26 cellular contexts compared by ENCODE assay signal in the genomic region with DNA sequence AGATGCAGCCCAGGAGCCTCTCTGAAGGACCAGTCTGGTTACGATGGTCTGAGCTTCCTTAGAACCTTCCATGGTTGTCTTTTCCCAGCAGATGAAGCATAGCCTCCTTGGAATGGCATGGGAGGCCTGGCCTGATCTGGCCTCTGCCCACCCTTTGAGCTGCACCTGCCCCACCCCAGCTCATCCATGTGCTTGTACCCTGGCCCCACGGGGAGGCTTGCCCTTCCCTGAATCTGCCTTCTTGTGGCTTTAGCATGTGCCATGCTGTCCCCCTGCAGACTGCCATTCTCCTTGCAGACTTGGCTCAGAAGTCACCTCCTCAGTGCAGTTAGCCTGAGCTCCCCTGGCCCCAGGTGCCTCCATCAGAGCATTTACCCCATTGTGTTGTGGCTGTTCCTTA.
"Had no signal": no experiment of that assay in that cellular context is flagged by ENCODE, and none has a peak within 500 bp of the region (broad histone marks: within the 10 kb centered on the region; RNA-seq: fewer than 3 reads in every experiment).

No MANE protein-coding gene starts in this region.

- FAIRE-seq: astrocyte, endometrium, frontal cortex had no signal

- H3K27ac ChIP-seq: brain microvascular endothelial cell, colonic mucosa, WERI-Rb-1 had no signal

- H3K4me1 ChIP-seq: colonic mucosa had no signal

- H3K27ac Mint-ChIP-seq: activated B cell treated with CpG ODN at 0.5 μM for 24 hours; activated CD8-positive, alpha-beta T cell treated with anti-CD3 and anti-CD28 coated beads for 36 hours; activated naive CD8-positive, alpha-beta T cell; activated T-helper 17 cell treated with anti-CD3 and anti-CD28 coated beads, Interleukin-2, amount 50 U/mL, for 72 hours had no signal

- H3K9me3 ChIP-seq: colonic mucosa had no signal

- H3K4me3 Mint-ChIP-seq: activated B cell treated with CpG ODN at 0.5 μM for 24 hours; activated CD8-positive, alpha-beta T cell treated with anti-CD3 and anti-CD28 coated beads for 36 hours; activated naive CD8-positive, alpha-beta T cell; activated T-cell treated with anti-CD3 and anti-CD28 coated beads, Interleukin-2, amount 50 U/mL, for 4 hours; activated T-helper 17 cell treated with anti-CD3 and anti-CD28 coated beads, Interleukin-2, amount 50 U/mL, for 72 hours had no signal

- H3K36me3 ChIP-seq: brain microvascular endothelial cell, colonic mucosa had no signal

- H3K27me3 ChIP-seq: brain microvascular endothelial cell, colonic mucosa had no signal

- H3K4me3 ChIP-seq: colonic mucosa had no signal

- H3K4me1 Mint-ChIP-seq: activated B cell treated with CpG ODN at 0.5 μM for 24 hours; activated T-helper 17 cell treated with anti-CD3 and anti-CD28 coated beads, Interleukin-2, amount 50 U/mL, for 72 hours had no signal

- DNase-seq: activated B cell treated with CpG ODN at 0.5 μM for 24 hours; activated CD4-positive, alpha-beta T cell treated with anti-CD3 and anti-CD28 coated beads for 48 hours; activated CD4-positive, alpha-beta T cell treated with anti-CD3 and anti-CD28 coated beads, Interleukin-2, amount 50 U/mL, for 1 hour; activated CD4-positive, alpha-beta T cell treated with anti-CD3 and anti-CD28 coated beads, Interleukin-2, amount 50 U/mL, for 48 hours; activated CD8-positive, alpha-beta memory T cell treated with anti-CD3 and anti-CD28 coated beads for 24 hours; activated CD8-positive, alpha-beta T cell treated with anti-CD3 and anti-CD28 coated beads for 36 hours; activated effector memory CD4-positive, alpha-beta T cell treated with Interleukin-2 at 50 U/mL for 16 hours; activated gamma-delta T cell treated with Interleukin-2 at 50 U/mL for 16 hours; activated naive CD4-positive, alpha-beta T cell treated with anti-CD3 and anti-CD28 coated beads, Interleukin-2, amount 50 U/mL, for 16 hours; activated naive CD4-positive, alpha-beta T cell treated with Interleukin-2 at 50 U/mL for 16 hours; activated T-cell treated with anti-CD3 and anti-CD28 coated beads, Interleukin-2, amount 50 U/mL, for 4 hours; amniotic stem cell; anterior cingulate cortex; brain microvascular endothelial cell; colonic mucosa; effector CD8-positive, alpha-beta T cell; head of caudate nucleus; T-helper 2 cell; WERI-Rb-1 had no signal

- ATAC-seq: activated CD4-positive, CD25-positive, alpha-beta regulatory T cell treated with anti-CD3 and anti-CD28 coated beads, Interleukin-2, amount 50 U/mL, for 24 hours; activated CD8-positive, alpha-beta T cell treated with anti-CD3 and anti-CD28 coated beads for 36 hours; activated T-cell treated with anti-CD3 and anti-CD28 coated beads, Interleukin-2, amount 50 U/mL, for 4 hours; activated T-helper 17 cell treated with anti-CD3 and anti-CD28 coated beads, Interleukin-2, amount 50 U/mL, for 72 hours; esophagus mucosa had no signal
